Comparison of ENCODE assay signal across 31 cellular contexts in the genomic region with DNA sequence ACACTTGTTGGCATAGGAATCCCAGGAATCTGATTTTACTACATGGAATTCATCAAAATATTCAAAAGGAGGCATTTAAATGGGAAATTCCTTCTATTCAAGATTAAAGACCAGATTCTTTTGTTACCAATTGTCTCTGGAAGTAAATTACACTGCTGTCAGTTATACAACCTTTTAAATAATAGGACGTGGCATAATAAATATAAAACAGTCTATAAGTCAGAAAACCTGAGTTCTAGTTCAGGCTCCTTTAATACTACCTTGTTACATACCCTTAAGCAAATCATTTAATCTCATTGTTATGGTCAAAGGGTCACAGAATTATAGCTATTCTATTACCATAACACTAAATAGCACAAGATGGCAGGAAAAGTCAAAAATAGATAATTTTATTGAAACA. TPM values are rescaled to one million over a fixed set of nuclear protein-coding genes. Genes with fewer than 3 reads are reported as not detected.
"Had no signal": no experiment of that assay in that cellular context is flagged by ENCODE, and none has a peak within 500 bp of the region (broad histone marks: within the 10 kb centered on the region; RNA-seq: fewer than 3 reads in every experiment).

No MANE protein-coding gene starts in this region.

- ATAC-seq: left colon; left lung; lower lobe of right lung; natural killer cell; right cardiac atrium; sciatic nerve; stimulated activated naive B cell treated with anti-CD40 and anti-IgM and Interleukin-4, amounts not matched to agents 10 μg/mL and 1 μg/mL and 100 μg/mL, for 72 hours; stimulated activated naive CD8-positive, alpha-beta T cell treated with anti-CD3 and anti-CD28 coated beads, Interleukin-15, Interleukin-2, amounts not matched to agents 100 U/mL and 50 U/mL, for 24 hours had no signal

- H3K4me3 ChIP-seq: left lung, lower lobe of right lung, ovary, prostate gland, skin epidermis, stomach, testis, thyroid gland, transverse colon, upper lobe of left lung, vagina had no signal

- H3K4me3 Mint-ChIP-seq: immature natural killer cell; naive B cell; natural killer cell; nephron progenitor cell; stimulated activated naive B cell treated with anti-CD40 and anti-IgM and Interleukin-4, amounts not matched to agents 10 μg/mL and 1 μg/mL and 100 μg/mL, for 72 hours had no signal

- H3K27ac Mint-ChIP-seq: immature natural killer cell; naive B cell; natural killer cell; nephron progenitor cell; stimulated activated naive B cell treated with anti-CD40 and anti-IgM and Interleukin-4, amounts not matched to agents 10 μg/mL and 1 μg/mL and 100 μg/mL, for 72 hours had no signal

- H3K27me3 ChIP-seq: left lung, ovary, stomach, testis, thyroid gland, transverse colon, upper lobe of left lung, vagina had no signal

- H3K4me1 Mint-ChIP-seq: immature natural killer cell; naive B cell; natural killer cell; nephron progenitor cell; stimulated activated naive B cell treated with anti-CD40 and anti-IgM and Interleukin-4, amounts not matched to agents 10 μg/mL and 1 μg/mL and 100 μg/mL, for 72 hours had no signal

- FAIRE-seq: islet of Langerhans, kidney had no signal

- H3K4me1 ChIP-seq: left lung, lower lobe of right lung, prostate gland, stomach, testis, thyroid gland, transverse colon, upper lobe of left lung, vagina had no signal

- H3K36me3 ChIP-seq: left lung, lower lobe of right lung, ovary, prostate gland, stomach, thyroid gland, transverse colon, upper lobe of left lung, vagina had no signal

- DNase-seq: hippocampal formation; immature natural killer cell; kidney; left colon; left lung; lower lobe of right lung; mammary epithelial cell; mesenchymal stem cell; naive B cell; natural killer cell; nephron progenitor cell; ovary; retina; right cardiac atrium; stimulated activated CD4-positive, alpha-beta T cell treated with anti-CD3 and anti-CD28 coated beads, Interleukin-12 subunit alpha, Interleukin-12 subunit beta, amount 100 ng/mL, for 4 hours; stimulated activated CD4-positive, alpha-beta T cell treated with anti-CD3 and anti-CD28 coated beads, Interleukin-15, amount 100 ng/mL, for 24 hours; stimulated activated CD4-positive, alpha-beta T cell treated with anti-CD3 and anti-CD28 coated beads, Interleukin-2, amount 100 ng/mL, for 24 hours; stimulated activated CD4-positive, alpha-beta T cell treated with anti-CD3 and anti-CD28 coated beads, Interleukin-4, amount 100 ng/mL, for 1 hour; stimulated activated naive B cell treated with anti-CD40 and anti-IgM and Interleukin-4, amounts not matched to agents 10 μg/mL and 1 μg/mL and 100 μg/mL, for 72 hours; stimulated activated naive CD8-positive, alpha-beta T cell treated with anti-CD3 and anti-CD28 coated beads, Interleukin-15, Interleukin-2, amounts not matched to agents 100 U/mL and 50 U/mL, for 24 hours; stomach; testis; thyroid gland; transverse colon; upper lobe of left lung had no signal

- H3K9me3 Mint-ChIP-seq: naive B cell; natural killer cell; nephron progenitor cell; stimulated activated naive B cell treated with anti-CD40 and anti-IgM and Interleukin-4, amounts not matched to agents 10 μg/mL and 1 μg/mL and 100 μg/mL, for 72 hours had no signal

- H3K36me3 Mint-ChIP-seq: immature natural killer cell; naive B cell; natural killer cell; stimulated activated naive B cell treated with anti-CD40 and anti-IgM and Interleukin-4, amounts not matched to agents 10 μg/mL and 1 μg/mL and 100 μg/mL, for 72 hours had no signal

- H3K9me3 ChIP-seq: left lung, lower lobe of right lung, ovary, prostate gland, stomach, testis, thyroid gland, transverse colon, upper lobe of left lung, vagina had no signal

- H3K27ac ChIP-seq: left lung, lower lobe of right lung, ovary, prostate gland, skin epidermis, stomach, testis, thyroid gland, transverse colon, upper lobe of left lung, vagina had no signal

RNA-seq across cellular contexts. Expression of a gene that starts 18.8 kb away (rescaled TPM):
- total RNA-seq: mononuclear cell, natural killer cell had no signal

RNA-seq across cellular contexts. Expression of a gene that starts 20.2 kb away (rescaled TPM):
- total RNA-seq: mononuclear cell, natural killer cell had no signal
